Comparison of ENCODE assay signal across 8 cellular contexts in genomic region chr7:44797329-44798258, GRCh38. TPM values are rescaled to one million over a fixed set of nuclear protein-coding genes. Genes with fewer than 3 reads are reported as not detected.
DNase-seq lines count a peak whose midpoint lies in the region; ATAC-seq and TF ChIP-seq lines count a peak whose summit lies in the region.

No MANE protein-coding gene starts in this region.

- H3K4me3 ChIP-seq in GM08714 (ENCODE audit: low read length) = peak overlapping the region; percentile 94
- peak overlapping the region; percentile 99 for H3K4me3 ChIP-seq in thoracic aorta

- TF ChIP-seq CTCF in osteocyte (IDR thresholded peaks at IDR 0.05) = peak; percentile 56
- TF ChIP-seq CTCF in thoracic aorta (IDR thresholded peaks at IDR 0.05) = peak; percentile 50

- peak overlapping the region; percentile 98 for H3K27ac Mint-ChIP-seq in activated naive CD8-positive, alpha-beta T cell treated with anti-CD3 and anti-CD28 coated beads, Interleukin-2, amount 50 U/mL, for 24 hours
- H3K27ac Mint-ChIP-seq in osteocyte (ENCODE audit: unreplicated experiment) = peak overlapping the region; percentile 92

- DNase-seq in NCI-H1417 (lab: John Stamatoyannopoulos, UW) (peak; percentile 66 to 88 (median 85)), SW 1271 (lab: John Stamatoyannopoulos, UW) (peak; percentile 63 to 81), Right ventricle myocardium inferior (ENCODE audit: missing footprints) (peak; percentile 94), osteocyte (ENCODE audit: extremely low spot score, unreplicated experiment) (peak; percentile 91), thoracic aorta (ENCODE audit: low spot score) (peak; percentile 68)
- DNase-seq in activated naive CD8-positive, alpha-beta T cell treated with anti-CD3 and anti-CD28 coated beads, Interleukin-2, amount 50 U/mL, for 24 hours = peak; percentile 84

- H3K36me3 ChIP-seq in thoracic aorta = peaks cover 26% of the 10 kb centered on the region

- no peaks in the 10 kb centered on the region for H3K27me3 Mint-ChIP-seq in activated naive CD8-positive, alpha-beta T cell treated with anti-CD3 and anti-CD28 coated beads, Interleukin-2, amount 50 U/mL, for 24 hours
- H3K27me3 Mint-ChIP-seq in osteocyte (ENCODE audit: unreplicated experiment) = no peaks in the 10 kb centered on the region

- H3K9me3 Mint-ChIP-seq in activated naive CD8-positive, alpha-beta T cell treated with anti-CD3 and anti-CD28 coated beads, Interleukin-2, amount 50 U/mL, for 24 hours = no peaks in the 10 kb centered on the region
- no peaks in the 10 kb centered on the region for H3K9me3 Mint-ChIP-seq in osteocyte (ENCODE audit: unreplicated experiment)

- ATAC-seq in HG02623 (IDR thresholded peaks at IDR 0.05; ENCODE audit: unreplicated experiment) (peak; percentile 36), Right ventricle myocardium inferior (peak; percentile 78), thoracic aorta (ENCODE audit: insufficient number of reproducible peaks, low FRiP score, low read depth) (peak; percentile 75)
- peak; percentile 58 for ATAC-seq in activated naive CD8-positive, alpha-beta T cell treated with anti-CD3 and anti-CD28 coated beads, Interleukin-2, amount 50 U/mL, for 24 hours

- H3K36me3 Mint-ChIP-seq in activated naive CD8-positive, alpha-beta T cell treated with anti-CD3 and anti-CD28 coated beads, Interleukin-2, amount 50 U/mL, for 24 hours (ENCODE audit: low read depth) = peaks cover 57% of the 10 kb centered on the region
- H3K36me3 Mint-ChIP-seq in osteocyte (ENCODE audit: unreplicated experiment) = peaks cover 33% of the 10 kb centered on the region

- H3K27ac ChIP-seq in thoracic aorta = peak overlapping the region; percentile 99 to 100

- peaks cover 44% of the 10 kb centered on the region for H3K4me1 Mint-ChIP-seq in activated naive CD8-positive, alpha-beta T cell treated with anti-CD3 and anti-CD28 coated beads, Interleukin-2, amount 50 U/mL, for 24 hours
- H3K4me1 Mint-ChIP-seq in osteocyte (ENCODE audit: unreplicated experiment) = peaks cover 42% of the 10 kb centered on the region

- H3K4me3 Mint-ChIP-seq in activated naive CD8-positive, alpha-beta T cell treated with anti-CD3 and anti-CD28 coated beads, Interleukin-2, amount 50 U/mL, for 24 hours = peak overlapping the region; percentile 99
- H3K4me3 Mint-ChIP-seq in osteocyte (ENCODE audit: unreplicated experiment) = peak overlapping the region; percentile 91

- H3K4me1 ChIP-seq in thoracic aorta (ENCODE audit: control insufficient read depth in 1 of 2, low read depth in 2 of 2) = peaks cover 16 to 25% of the 10 kb centered on the region in 2 donors

- H3K27me3 ChIP-seq in thoracic aorta (replicated peaks; ENCODE audit: insufficient read depth) = no peaks in the 10 kb centered on the region

- no peaks in the 10 kb centered on the region for H3K9me3 ChIP-seq in thoracic aorta

- intact Hi-C loops in Right ventricle myocardium inferior (cut with DNase I) = loop anchor here (1.0 to 2.0 kb wide), 4 partner anchors 29 to 215 kb away; partner anchors contain the start of genes TMED4 and ZMIZ2

RNA-seq across cellular contexts. Expression of gene PPIA, which starts 1.1 kb away (rescaled TPM):
- total RNA-seq in Right ventricle myocardium inferior = 524 TPM
- total RNA-seq in osteocyte = 1,265 and 1,344 TPM in 2 replicates
- 1,000 to 10,000 TPM; 1,002 to 1,065 TPM for total RNA-seq in thoracic aorta

RNA-seq across cellular contexts. Expression of gene ZMIZ2, which starts 48.9 kb away (rescaled TPM):
- 62.2 TPM for total RNA-seq in Right ventricle myocardium inferior
- total RNA-seq in osteocyte = 87.2 and 96.4 TPM in 2 replicates
- 10 to 100 TPM; 23.4 to 38.9 TPM for total RNA-seq in thoracic aorta

RNA-seq across cellular contexts. Expression of gene H2AZ2, which starts 50.3 kb away (rescaled TPM):
- total RNA-seq in Right ventricle myocardium inferior = 229 TPM
- total RNA-seq in osteocyte = 165 and 169 TPM in 2 replicates
- total RNA-seq in thoracic aorta = 100 to 1,000 TPM; 103 to 111 TPM

Comparison
In these comparisons a context has a peak if more than half of its experiments do, and no peak if none do; other contexts are left out.
1. Peak in every context shown above with its lines: DNase-seq, ATAC-seq, H3K4me3 ChIP-seq and H3K27ac ChIP-seq.